In the genomic region with DNA sequence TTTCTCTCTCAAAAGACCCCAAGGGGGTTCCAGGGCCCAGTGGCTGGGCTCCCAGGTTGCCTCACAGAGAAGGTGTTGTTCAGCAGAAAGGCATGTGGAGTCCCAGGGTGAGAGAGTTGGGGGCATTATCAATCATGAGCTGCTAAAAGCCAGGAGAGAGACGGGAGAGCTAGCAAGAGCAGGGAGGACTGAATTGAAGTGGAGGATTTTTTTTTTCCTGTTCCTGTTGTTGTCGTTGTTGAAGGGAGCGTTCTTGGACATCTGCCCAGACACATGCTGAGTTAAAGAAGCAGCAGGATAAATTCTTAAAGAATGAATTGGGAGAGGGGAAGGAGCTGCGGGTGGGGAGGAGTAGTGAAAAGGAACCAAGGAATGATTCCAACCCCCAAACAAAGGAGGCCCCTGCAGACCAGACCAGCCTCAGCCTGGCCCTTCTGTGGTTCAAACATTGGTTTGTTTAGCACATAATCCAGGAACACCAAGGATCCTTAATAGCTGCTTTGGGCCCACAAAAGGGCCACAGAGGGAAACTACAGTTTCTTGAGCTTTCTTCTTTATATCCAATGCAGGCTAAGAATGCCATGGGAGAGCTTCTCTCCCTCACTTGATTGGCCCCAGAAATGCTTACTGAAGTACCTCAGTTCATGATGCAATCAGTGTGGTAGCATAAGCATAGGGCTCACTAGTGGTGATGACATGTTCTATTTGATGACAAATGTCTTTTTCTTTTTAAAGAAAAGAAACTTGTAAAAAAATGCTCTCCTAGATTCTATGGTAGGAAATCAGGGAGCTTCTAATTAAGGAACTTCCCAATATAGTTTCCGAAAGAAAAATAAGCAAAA, we compare ENCODE assay signal across 8 cellular contexts.
DNase-seq lines count a peak whose midpoint lies in the region; ATAC-seq, FAIRE-seq and TF ChIP-seq lines count a peak whose summit lies in the region.

No MANE protein-coding gene starts in this region.

- no peak for ATAC-seq in GM18873 (IDR thresholded peaks at IDR 0.05; ENCODE audit: low FRiP score, unreplicated experiment)

- no peaks in the 10 kb centered on the region for H3K27me3 ChIP-seq in BJ (ENCODE audit: control insufficient read depth, insufficient read depth, low read length)
- no peaks in the 10 kb centered on the region for H3K27me3 ChIP-seq in tibial artery

- H3K9me3 ChIP-seq in tibial artery: no peaks in the 10 kb centered on the region

- DNase-seq in BJ (ENCODE audit: low read depth): peak; percentile 71
- peak; percentile 92 for DNase-seq in NCI-H2107 treated with DMSO at 0.1 percent for 48 hours (lab: John Stamatoyannopoulos, UW; ENCODE audit: unreplicated experiment)
- peak; percentile 27 for DNase-seq in cerebellum (ENCODE audit: low spot score)
- peak; percentile 87 to 93 for DNase-seq in lower leg skin (ENCODE audit: low spot score in 2 of 2)
- peak; percentile 89 to 93 for DNase-seq in tibial artery
- DNase-seq in stimulated activated CD4-positive, alpha-beta T cell treated with anti-CD3 and anti-CD28 coated beads, Interleukin-4, amount 100 ng/mL, for 4 hours: no peak
- no peak for DNase-seq in D721Med (ENCODE audit: insufficient read length, low spot score)

- H3K4me3 ChIP-seq in BJ (ENCODE audit: low read depth, low read length): no peak overlapping the region
- H3K4me3 ChIP-seq in lower leg skin (ENCODE audit: low read depth, poor library complexity, severe bottlenecking): no peak overlapping the region
- H3K4me3 ChIP-seq in tibial artery: no peak overlapping the region

- no peak for TF ChIP-seq CTCF in BJ (IDR thresholded peaks at IDR 0.05; ENCODE audit: insufficient read depth, low read depth, low read length)
- TF ChIP-seq CTCF in lower leg skin (IDR thresholded peaks at IDR 0.05): no peak
- no peak for TF ChIP-seq CTCF in tibial artery (IDR thresholded peaks at IDR 0.05)
- TF ChIP-seq CTCF in D721Med (IDR thresholded peaks at IDR 0.05; ENCODE audit: insufficient read depth, missing control alignments): no peak

- TF ChIP-seq POLR2A in lower leg skin (IDR thresholded peaks at IDR 0.05): no peak

- POLR2A ChIA-PET in BJ (lab: Charles Lee): interaction anchor here (0.6 kb wide), 2 partner anchors 12 to 1538 kb away, joined by 3 read pairs; no protein-coding TSS in a partner anchor

- CTCF ChIA-PET in BJ (lab: Yijun Ruan, JAX): interaction anchor here (1.3 to 1.5 kb wide), 3 partner anchors 11 to 24 kb away, joined by 3 to 6 read pairs (median 4); no protein-coding TSS in a partner anchor

- intact Hi-C loops in lower leg skin (cut with DNase I; ENCODE audit: low total_unique reads): no loop called here
- intact Hi-C loops in tibial artery (cut with DNase I; ENCODE audit: low total_unique reads): no loop called here

- H3K36me3 ChIP-seq in BJ (ENCODE audit: control insufficient read depth, insufficient read depth, low read length) (no peaks in the 10 kb centered on the region), tibial artery (no peaks in the 10 kb centered on the region)

- peak overlapping the region; percentile 82 to 88 for H3K27ac ChIP-seq in tibial artery

- 22% methylated on average over 5 of the region's 5 CpGs for WGBS in lower leg skin, 2 donors

- peaks cover 0 to 82% (median 46%) of the 10 kb centered on the region in 4 donors for H3K4me1 ChIP-seq in tibial artery

- no peak for FAIRE-seq in D721Med (lab: Jason Lieb, UNC)

Comparison
In these comparisons a context has a peak if more than half of its experiments do, and no peak if none do; other contexts are left out.
1. DNase-seq: peak in BJ (single experiment), NCI-H2107 treated with DMSO at 0.1 percent for 48 hours (single experiment), cerebellum (single experiment), lower leg skin (2 of 2) and tibial artery (2 of 2); none in stimulated activated CD4-positive, alpha-beta T cell treated with anti-CD3 and anti-CD28 coated beads, Interleukin-4, amount 100 ng/mL, for 4 hours (0 of 2) and D721Med (single experiment).